8 cellular contexts compared by ENCODE assay signal in the genomic region with DNA sequence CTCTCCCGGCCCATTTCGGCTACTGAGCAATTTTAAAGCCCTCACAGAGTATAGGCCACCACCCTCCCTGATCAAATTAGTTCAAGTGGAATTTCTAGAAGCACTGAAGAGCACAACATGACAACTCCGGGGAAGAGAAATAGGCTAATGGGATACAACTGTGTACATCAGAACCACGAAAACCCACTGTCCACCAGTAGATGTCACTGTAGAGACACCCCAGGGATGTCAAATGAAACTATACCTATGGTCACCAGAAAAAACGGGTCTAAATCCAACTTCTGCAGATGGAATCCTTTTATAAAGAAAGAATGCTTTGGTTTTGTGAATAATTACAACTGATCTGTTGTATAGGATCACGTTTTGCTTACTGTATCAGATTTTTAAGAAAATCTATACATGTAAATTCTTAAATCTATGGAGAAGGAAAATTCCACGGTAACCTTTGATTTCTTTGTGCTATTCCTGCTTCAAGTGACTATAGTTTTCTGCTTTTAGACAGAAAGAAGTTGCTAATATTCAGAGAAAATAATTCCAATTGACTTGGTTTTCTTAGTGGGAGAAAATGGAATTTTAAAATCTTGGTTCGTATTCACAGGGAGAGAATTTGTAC. TPM values are rescaled to one million over a fixed set of nuclear protein-coding genes. Genes with fewer than 3 reads are reported as not detected.
DNase-seq lines count a peak whose midpoint lies in the region; ATAC-seq and TF ChIP-seq lines count a peak whose summit lies in the region.

No MANE protein-coding gene starts in this region.

- no peak overlapping the region for H3K9ac ChIP-seq in parathyroid adenoma

- H2AFZ ChIP-seq in parathyroid adenoma = no peak overlapping the region

- no peak for ATAC-seq in GM21619 (IDR thresholded peaks at IDR 0.05; ENCODE audit: unreplicated experiment)
- ATAC-seq in HG03432 (IDR thresholded peaks at IDR 0.05; ENCODE audit: unreplicated experiment) = no peak

- no peak overlapping the region for H3K4me2 ChIP-seq in parathyroid adenoma (ENCODE audit: low read length)

- H3K4me1 ChIP-seq in parathyroid adenoma = no peaks in the 10 kb centered on the region

- DNase-seq in Daoy (ENCODE audit: low read depth) (peak; percentile 34), HCEC 1CT (peak; percentile 3), NCI-H446 treated with DMSO at 0.1 percent for 48 hours (lab: John Stamatoyannopoulos, UW) (peak; percentile 41), germinal center (ENCODE audit: low spot score) (peak; percentile 47)
- DNase-seq in activated gamma-delta T cell treated with anti-CD3 and anti-CD28 coated beads, Interleukin-2, amount 50 U/mL, for 16 hours (ENCODE audit: low read depth) = peak; percentile 10

- peak; percentile 64 for TF ChIP-seq CTCF in parathyroid adenoma (IDR thresholded peaks at IDR 0.05)

- H3K36me3 ChIP-seq in parathyroid adenoma (ENCODE audit: control insufficient read depth, insufficient read depth, low read length) = no peaks in the 10 kb centered on the region

- no peak overlapping the region for H3K27ac ChIP-seq in parathyroid adenoma

- no peaks in the 10 kb centered on the region for H3K9me3 ChIP-seq in parathyroid adenoma (ENCODE audit: control insufficient read depth, low read length)

- no peaks in the 10 kb centered on the region for H3K79me2 ChIP-seq in parathyroid adenoma

- no peak overlapping the region for H3K4me3 ChIP-seq in parathyroid adenoma (ENCODE audit: low read depth, low read length)

- H3K27me3 ChIP-seq in parathyroid adenoma (ENCODE audit: control insufficient read depth, insufficient read depth, low read length) = no peaks in the 10 kb centered on the region

RNA-seq across cellular contexts. Expression of gene MAP3K15, which starts 29.5 kb away (rescaled TPM):
- 0.36 and 0.57 TPM in 2 replicates for total RNA-seq in Daoy (2014; rRNA removed; shearing (Covaris generic))
